In genomic region chr6:36444470-36444869, GRCh38 we compare ENCODE assay signal across 8 cellular contexts. TPM values are rescaled to one million over a fixed set of nuclear protein-coding genes. Genes with fewer than 3 reads are reported as not detected.
DNase-seq lines count a peak whose midpoint lies in the region; ATAC-seq and TF ChIP-seq lines count a peak whose summit lies in the region.

No MANE protein-coding gene starts in this region.

- H2BK5ac ChIP-seq in mesendoderm (ENCODE audit: low read length), result no peak overlapping the region

- no peak for TF ChIP-seq POLR2A in heart left ventricle (IDR thresholded peaks at IDR 0.05)

- H2AK5ac ChIP-seq in mesendoderm (ENCODE audit: low read length), result no peak overlapping the region

- 38 to 46% (median 43%) methylated on average over 3 of the region's 3 CpGs for WGBS in heart left ventricle, 4 donors
- WGBS in mesendoderm (ENCODE audit: extremely low coverage, insufficient coverage, low lambda C conversion rate), result no CpG with 5 or more reads among the region's 3 CpGs
- WGBS in aorta, 2 donors, result 19 to 31% methylated on average over 3 of the region's 3 CpGs

- in situ Hi-C loops in brain microvascular endothelial cell (cut with HindIII; ENCODE audit: low pct_ligation_motif_present, low sequenced_read_pairs), result no loop called here

- no peak for ATAC-seq in heart left ventricle
- ATAC-seq in left ventricle myocardium superior, result no peak
- ATAC-seq in aorta (ENCODE audit: low FRiP score), result no peak
- no peak for ATAC-seq in HG03196 (IDR thresholded peaks at IDR 0.05; ENCODE audit: unreplicated experiment)

- intact Hi-C loops in heart left ventricle (cut with DNase I), result loop anchor here in 8 of 10 donors (2.0 to 10.0 kb wide), 5 partner anchors 100 to 150 kb away; partner anchors contain the start of genes STK38 (in 7 of the 8) and SRSF3 (in 5 of the 8)
- intact Hi-C loops in left ventricle myocardium superior (cut with micrococcal nuclease), result no loop called here
- intact Hi-C loops in aorta (cut with DNase I), result loop anchor here (5.0 kb wide), 3 partner anchors 57 to 148 kb away; partner anchors contain the start of genes ETV7 (in 1 of the 2), SRSF3 (in 1 of the 2) and STK38 (in 1 of the 2)

- peak overlapping the region; percentile 78 for H3K56ac ChIP-seq in mesendoderm (ENCODE audit: low read length)

- peaks cover 8 to 48% (median 34%) of the 10 kb centered on the region in 12 donors for H3K4me1 ChIP-seq in heart left ventricle
- H3K4me1 ChIP-seq in mesendoderm (ENCODE audit: control insufficient read depth, low read depth, low read length), result peaks cover 3% of the 10 kb centered on the region
- H3K4me1 ChIP-seq in aorta (ENCODE audit: control insufficient read depth in 1 of 2, insufficient read depth in 2 of 2, low read length in 2 of 2), result peaks cover 0 to 6% of the 10 kb centered on the region in 2 donors

- no peak overlapping the region for H4K8ac ChIP-seq in mesendoderm (ENCODE audit: low read depth, low read length)

- peak overlapping the region in 11 of 12 donors; percentile 37 to 100 (median 98) for H3K27ac ChIP-seq in heart left ventricle
- H3K27ac ChIP-seq in brain microvascular endothelial cell, result peak overlapping the region; percentile 87
- no peak overlapping the region for H3K27ac ChIP-seq in mesendoderm (ENCODE audit: low read depth, low read length)
- peak overlapping the region; percentile 28 to 84 for H3K27ac ChIP-seq in aorta (ENCODE audit: low read depth in 1 of 2, low read length in 2 of 2)

- H2BK120ac ChIP-seq in mesendoderm (ENCODE audit: low read depth, low read length), result no peak overlapping the region

- H3K4ac ChIP-seq in mesendoderm (ENCODE audit: low read depth, low read length), result no peak overlapping the region

- DNase-seq in heart left ventricle (no peak), left ventricle myocardium superior (no peak), brain microvascular endothelial cell (peak; percentile 74), mesendoderm (no peak), aorta (no peak), NCI-H2107 (lab: John Stamatoyannopoulos, UW) (no peak)
- DNase-seq in NK-92 treated with Interleukin-12 subunit alpha and Interleukin-12 subunit beta, amount 100 ng/mL, for 24 hours (lab: John Stamatoyannopoulos, UW), result no peak

- H3K4me3 ChIP-seq in heart left ventricle, result peak overlapping the region in 10 of 12 donors; percentile 78 to 99 (median 89)
- peak overlapping the region; percentile 97 for H3K4me3 ChIP-seq in brain microvascular endothelial cell (ENCODE audit: low read depth, low read length)
- H3K4me3 ChIP-seq in mesendoderm (ENCODE audit: low read length), result no peak overlapping the region
- H3K4me3 ChIP-seq in aorta (ENCODE audit: low read length in 2 of 2), result peak overlapping the region in 1 of 2 donors; percentile 96

- H3K23ac ChIP-seq in mesendoderm (ENCODE audit: low read length), result no peak overlapping the region

- H2BK15ac ChIP-seq in mesendoderm (replicated peaks; ENCODE audit: low read depth), result no peak overlapping the region

- H3K36me3 ChIP-seq in heart left ventricle (peaks cover 0 to 12% (median 0%) of the 10 kb centered on the region in 9 donors), brain microvascular endothelial cell (replicated peaks) (peaks cover 12% of the 10 kb centered on the region), mesendoderm (ENCODE audit: control insufficient read depth, insufficient read depth, low read length) (no peaks in the 10 kb centered on the region), aorta (ENCODE audit: control insufficient read depth in 1 of 2, insufficient read depth in 2 of 2, low read length in 1 of 2) (no peaks in the 10 kb centered on the region)

- no peak overlapping the region for H3K18ac ChIP-seq in mesendoderm (ENCODE audit: low read length)

- peaks cover 9% of the 10 kb centered on the region for H3K79me1 ChIP-seq in mesendoderm (ENCODE audit: low read length)

- H3K79me2 ChIP-seq in mesendoderm (ENCODE audit: control insufficient read depth, insufficient read depth, low read length), result peaks cover 29% of the 10 kb centered on the region

- TF ChIP-seq CTCF in heart left ventricle (IDR thresholded peaks at IDR 0.05) (no peak), brain microvascular endothelial cell (IDR thresholded peaks at IDR 0.05; ENCODE audit: low read depth, low read length, missing control alignments) (no peak)

- peak overlapping the region; percentile 31 for H3K4me2 ChIP-seq in mesendoderm (ENCODE audit: low read length)

- H3K27me3 ChIP-seq in heart left ventricle, result no peaks in the 10 kb centered on the region
- no peaks in the 10 kb centered on the region for H3K27me3 ChIP-seq in brain microvascular endothelial cell (replicated peaks)
- H3K27me3 ChIP-seq in mesendoderm (ENCODE audit: insufficient read depth, low read length, poor library complexity), result no peaks in the 10 kb centered on the region
- H3K27me3 ChIP-seq in aorta (ENCODE audit: control insufficient read depth in 1 of 2, insufficient read depth in 2 of 2, low read length in 1 of 2), result no peaks in the 10 kb centered on the region

- peak overlapping the region; percentile 97 for H3K9ac ChIP-seq in mesendoderm (ENCODE audit: low read length)

- no peak overlapping the region for H4K5ac ChIP-seq in mesendoderm (ENCODE audit: low read length)

- H3K9me3 ChIP-seq in heart left ventricle (peaks cover 0 to 6% (median 0%) of the 10 kb centered on the region in 12 donors), aorta (ENCODE audit: control insufficient read depth, low read length) (no peaks in the 10 kb centered on the region)

RNA-seq across cellular contexts. Expression of gene KCTD20, which starts 1.7 kb away (rescaled TPM):
- total RNA-seq in heart left ventricle (10 to 100 TPM; 25.0 to 43.9 (median 29.0) TPM), left ventricle myocardium superior (21.9 TPM), aorta (10 to 100 TPM; 58.7 to 70.6 TPM)
- polyA plus RNA-seq in heart left ventricle (10 to 100 TPM in 1 of 2 donors, 1 to 10 TPM in 1; 8.3 to 25.6 TPM), aorta (10 to 100 TPM; 25.8 to 27.3 TPM)
- 19.5 TPM for polyA plus RNA-seq in mesendoderm (2013, experiment 1 of 2)
- 18.9 TPM for polyA plus RNA-seq in mesendoderm (2013, experiment 2 of 2)

RNA-seq across cellular contexts. Expression of gene PXT1, which starts 1.8 kb away (rescaled TPM):
- under 1 TPM in 4 of 9 donors, not detected in 5; 0.21 to 0.59 (median 0.40) TPM for total RNA-seq in heart left ventricle
- under 1 TPM; 0.11 to 0.26 TPM for polyA plus RNA-seq in heart left ventricle
- total RNA-seq in left ventricle myocardium superior, result 0.15 TPM
- 0.03 TPM for polyA plus RNA-seq in mesendoderm (2013, experiment 1 of 2)
- polyA plus RNA-seq in mesendoderm (2013, experiment 2 of 2), result 0.10 TPM
- total RNA-seq in aorta, result not detected
- polyA plus RNA-seq in aorta, result under 1 TPM in 1 of 2 donors, not detected in 1; 0.05 TPM

RNA-seq across cellular contexts. Expression of gene ETV7, which starts 57.0 kb away (rescaled TPM):
- total RNA-seq in heart left ventricle (1 to 10 TPM in 2 of 9 donors, under 1 TPM in 2, not detected in 5; 0.17 to 5.1 (median 1.2) TPM), left ventricle myocardium superior (0.15 TPM), aorta (1 to 10 TPM; 2.2 to 2.8 TPM)
- polyA plus RNA-seq in heart left ventricle (under 1 TPM; 0.06 to 0.30 TPM), aorta (1 to 10 TPM; 3.4 to 5.4 TPM)
- 0.28 TPM for polyA plus RNA-seq in mesendoderm (2013, experiment 1 of 2)
- 0.27 TPM for polyA plus RNA-seq in mesendoderm (2013, experiment 2 of 2)
